ENCODE assay signal across 11 cellular contexts in the genomic region with DNA sequence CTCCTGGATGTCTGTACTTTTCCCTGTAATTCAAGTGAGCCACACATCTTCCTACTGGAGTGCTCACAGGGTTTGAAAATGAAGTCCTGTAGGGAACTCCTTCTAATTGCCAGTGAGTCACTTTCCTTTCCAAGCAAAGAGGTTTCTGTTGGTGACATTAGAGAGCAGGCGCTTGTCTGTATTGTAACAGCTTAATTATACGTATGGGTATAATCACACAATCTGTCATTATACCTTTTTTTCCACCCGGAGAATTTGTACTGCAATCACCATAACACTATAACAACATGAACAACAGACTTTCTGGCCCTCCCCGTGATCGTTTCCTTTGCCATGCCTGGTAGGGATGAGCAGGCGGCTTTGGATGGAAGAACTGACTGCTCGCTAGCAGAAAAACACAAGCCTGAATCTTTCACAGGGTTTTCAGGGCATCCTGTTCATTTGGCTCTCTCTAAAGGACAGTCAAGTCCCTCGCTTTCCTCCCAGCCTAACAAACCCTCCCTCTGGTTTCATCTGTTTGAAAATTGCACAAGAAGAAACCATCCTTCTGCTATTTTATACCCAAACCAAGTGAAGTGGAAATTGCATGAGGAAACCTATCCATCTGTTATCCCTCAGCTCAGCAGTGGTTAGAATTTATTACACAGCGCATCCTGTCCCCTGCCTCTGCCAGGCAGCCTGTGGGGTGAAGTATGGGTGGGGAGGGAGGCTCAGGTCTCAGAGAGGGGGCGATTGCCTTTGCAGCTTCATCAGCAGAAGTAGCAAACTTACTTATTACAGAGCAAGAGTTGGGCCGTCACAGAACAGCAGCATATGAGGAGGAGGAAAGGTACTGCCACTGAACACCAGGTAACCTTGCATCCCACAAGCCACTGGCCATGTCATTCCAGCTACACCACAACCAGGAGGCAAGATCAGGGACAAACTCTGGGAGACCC.
DNase-seq lines count a peak whose midpoint lies in the region; ATAC-seq lines count a peak whose summit lies in the region.
"Had no signal": no experiment of that assay in that cellular context is flagged by ENCODE, and none has a peak within 500 bp of the region (broad histone marks: within the 10 kb centered on the region; RNA-seq: fewer than 3 reads in every experiment).

No MANE protein-coding gene starts in this region.

- DNase-seq in ELR (ENCODE audit: low read depth) (peak; percentile 8), NCI-H146 treated with DMSO at 0.1 percent for 48 hours (lab: John Stamatoyannopoulos, UW; ENCODE audit: unreplicated experiment) (peak; percentile 79), SKM-1 (lab: John Stamatoyannopoulos, UW; ENCODE audit: unreplicated experiment) (peak; percentile 62), pons (ENCODE audit: low spot score) (peak; percentile 12), kidney glomerular epithelial cell (lab: John Stamatoyannopoulos, UW) (no peak), NCI-H128 (lab: John Stamatoyannopoulos, UW; ENCODE audit: unreplicated experiment) (no peak)
- DNase-seq: ovary; stimulated activated CD4-positive, alpha-beta T cell treated with anti-CD3 and anti-CD28 coated beads, Interleukin-1b, Interleukin-23, amount 100 ng/mL, for 48 hours; stimulated activated naive B cell treated with anti-CD40 and anti-IgM and Interleukin-4, amounts not matched to agents 10 μg/mL and 1 μg/mL and 100 μg/mL, for 72 hours had no signal

- ATAC-seq in GM18868 (IDR thresholded peaks at IDR 0.05; ENCODE audit: unreplicated experiment) = no peak
- no peak for ATAC-seq in HG03108 (IDR thresholded peaks at IDR 0.05; ENCODE audit: unreplicated experiment)
- ATAC-seq: stimulated activated naive B cell treated with anti-CD40 and anti-IgM and Interleukin-4, amounts not matched to agents 10 μg/mL and 1 μg/mL and 100 μg/mL, for 72 hours had no signal

Comparison
In these comparisons a context has a peak if more than half of its experiments do, and no peak if none do; other contexts are left out.
1. DNase-seq: peak in ELR (single experiment), NCI-H146 treated with DMSO at 0.1 percent for 48 hours (single experiment), SKM-1 (single experiment) and pons (single experiment); none in kidney glomerular epithelial cell (single experiment) and NCI-H128 (single experiment).